In the genomic region with DNA sequence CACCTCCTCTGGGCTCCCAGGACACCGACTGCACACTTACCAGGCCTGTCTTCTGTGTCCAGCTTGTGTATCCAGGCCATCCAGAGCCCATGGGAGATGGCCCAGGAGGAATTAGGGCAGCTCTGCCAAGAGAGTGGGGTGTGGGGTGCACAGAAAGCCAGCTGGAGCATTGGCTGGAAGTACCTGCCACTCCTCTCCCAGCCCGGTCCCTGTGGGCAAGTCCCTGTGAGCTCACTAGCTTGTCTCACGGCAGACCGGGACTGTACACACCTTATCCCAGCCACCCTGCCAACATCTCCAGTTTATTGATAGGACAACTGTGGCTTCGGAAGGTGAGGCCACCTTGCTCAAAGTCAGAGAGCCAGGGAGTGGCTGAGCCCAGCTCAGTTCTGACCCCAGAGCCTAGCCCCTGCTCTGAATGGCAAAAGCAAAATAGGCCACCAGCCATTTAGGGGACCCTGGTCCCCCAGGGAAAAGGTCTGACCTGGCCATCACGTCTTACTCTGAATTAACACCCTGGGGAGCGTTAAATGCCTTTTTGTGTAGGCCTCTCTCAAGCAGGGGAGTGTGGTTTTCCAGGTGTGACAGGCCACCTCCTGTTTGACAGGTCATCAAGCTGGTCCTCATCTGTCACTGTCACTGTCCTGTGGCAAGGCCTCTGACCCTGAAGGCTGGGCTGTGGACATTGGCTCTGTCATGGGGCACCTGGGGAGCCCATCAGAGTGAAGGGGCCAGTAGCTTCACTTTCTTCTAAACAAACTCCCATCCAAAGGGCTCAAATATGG, we compare ENCODE assay signal across 11 cellular contexts. TPM values are rescaled to one million over a fixed set of nuclear protein-coding genes. Genes with fewer than 3 reads are reported as not detected.
DNase-seq lines count a peak whose midpoint lies in the region; ATAC-seq, FAIRE-seq and TF ChIP-seq lines count a peak whose summit lies in the region.
"Had no signal": no experiment of that assay in that cellular context is flagged by ENCODE, and none has a peak within 500 bp of the region (broad histone marks: within the 10 kb centered on the region; RNA-seq: fewer than 3 reads in every experiment).

No MANE protein-coding gene starts in this region.

- ATAC-seq in left cardiac atrium, result peak; percentile 63 to 84
- ATAC-seq in activated CD8-positive, alpha-beta T cell treated with anti-CD3 and anti-CD28 coated beads, Interleukin-2, amount 10 ng/mL, durations not matched to agents 7 days and 5 days, result no peak
- ATAC-seq: naive thymus-derived CD8-positive, alpha-beta T cell had no signal

- FAIRE-seq in HTR-8/SVneo (lab: Jason Lieb, UNC), result no peak

- peak; percentile 66 for DNase-seq in AG08396 (ENCODE audit: low spot score)
- DNase-seq in astrocyte of the hippocampus (ENCODE audit: low read depth, low spot score), result peak; percentile 72
- peak; percentile 50 for DNase-seq in left cardiac atrium
- peak in 7 of 10 donors; percentile 22 to 91 (median 55) for DNase-seq in posterior cingulate gyrus
- no peak for DNase-seq in endothelial cell (ENCODE audit: low spot score)
- DNase-seq in activated CD8-positive, alpha-beta T cell treated with anti-CD3 and anti-CD28 coated beads, Interleukin-2, amount 10 ng/mL, durations not matched to agents 7 days and 5 days, result no peak
- DNase-seq in osteocyte (ENCODE audit: extremely low spot score, unreplicated experiment), result no peak
- no peak for DNase-seq in HTR-8/SVneo (ENCODE audit: insufficient read length, low spot score)
- DNase-seq: effector memory CD4-positive, alpha-beta T cell; naive thymus-derived CD8-positive, alpha-beta T cell had no signal

- intact Hi-C loops in left cardiac atrium (cut with DNase I) (no loop called here), posterior cingulate gyrus (cut with DNase I) (loop anchor here (10.0 kb wide), 1 partner anchor 223 kb away; no protein-coding TSS in a partner anchor)

- peaks cover 4% of the 10 kb centered on the region for H3K36me3 Mint-ChIP-seq in endothelial cell (ENCODE audit: low read depth, unreplicated experiment)
- H3K36me3 Mint-ChIP-seq in activated CD8-positive, alpha-beta T cell treated with anti-CD3 and anti-CD28 coated beads, Interleukin-2, amount 10 ng/mL, durations not matched to agents 7 days and 5 days (ENCODE audit: low read depth), result no peaks in the 10 kb centered on the region
- H3K36me3 Mint-ChIP-seq in osteocyte (ENCODE audit: unreplicated experiment), result peaks cover 4% of the 10 kb centered on the region

- no peaks in the 10 kb centered on the region for H3K27me3 Mint-ChIP-seq in endothelial cell (ENCODE audit: unreplicated experiment)
- H3K27me3 Mint-ChIP-seq in activated CD8-positive, alpha-beta T cell treated with anti-CD3 and anti-CD28 coated beads, Interleukin-2, amount 10 ng/mL, durations not matched to agents 7 days and 5 days (ENCODE audit: low read depth), result no peaks in the 10 kb centered on the region
- no peaks in the 10 kb centered on the region for H3K27me3 Mint-ChIP-seq in osteocyte (ENCODE audit: unreplicated experiment)
- H3K27me3 Mint-ChIP-seq: B cell had no signal

- CTCF ChIA-PET in activated CD8-positive, alpha-beta T cell treated with anti-CD3 and anti-CD28 coated beads, Interleukin-2, amount 10 ng/mL, durations not matched to agents 7 days and 5 days (lab: Charles Lee), result interaction anchor here (1.4 kb wide), 1 partner anchor 153 kb away, joined by 3 read pairs; no protein-coding TSS in a partner anchor

- TF ChIP-seq CTCF in endothelial cell (IDR thresholded peaks at IDR 0.05; ENCODE audit: unreplicated experiment) (no peak), osteocyte (IDR thresholded peaks at IDR 0.05) (no peak)

- POLR2A ChIA-PET in activated CD8-positive, alpha-beta T cell treated with anti-CD3 and anti-CD28 coated beads, Interleukin-2, amount 10 ng/mL, durations not matched to agents 7 days and 5 days (lab: Charles Lee), result interaction anchor here (0.8 to 1.1 kb wide), 2 partner anchors 9 to 16 kb away, joined by 3 to 4 read pairs; a partner anchor contains a TSS

- H3K4me3 Mint-ChIP-seq in endothelial cell (ENCODE audit: unreplicated experiment) (no peak overlapping the region), osteocyte (ENCODE audit: unreplicated experiment) (no peak overlapping the region)
- H3K4me3 Mint-ChIP-seq in activated CD8-positive, alpha-beta T cell treated with anti-CD3 and anti-CD28 coated beads, Interleukin-2, amount 10 ng/mL, durations not matched to agents 7 days and 5 days, result no peak overlapping the region
- H3K4me3 Mint-ChIP-seq: B cell; naive thymus-derived CD8-positive, alpha-beta T cell had no signal

- H3K9me3 Mint-ChIP-seq in endothelial cell (ENCODE audit: unreplicated experiment), result no peaks in the 10 kb centered on the region
- no peaks in the 10 kb centered on the region for H3K9me3 Mint-ChIP-seq in activated CD8-positive, alpha-beta T cell treated with anti-CD3 and anti-CD28 coated beads, Interleukin-2, amount 10 ng/mL, durations not matched to agents 7 days and 5 days (ENCODE audit: insufficient read depth)
- H3K9me3 Mint-ChIP-seq in osteocyte (ENCODE audit: unreplicated experiment), result no peaks in the 10 kb centered on the region
- H3K9me3 Mint-ChIP-seq: naive thymus-derived CD8-positive, alpha-beta T cell had no signal

- H3K27ac Mint-ChIP-seq in endothelial cell (ENCODE audit: unreplicated experiment), result no peak overlapping the region
- no peak overlapping the region for H3K27ac Mint-ChIP-seq in activated CD8-positive, alpha-beta T cell treated with anti-CD3 and anti-CD28 coated beads, Interleukin-2, amount 10 ng/mL, durations not matched to agents 7 days and 5 days
- no peak overlapping the region for H3K27ac Mint-ChIP-seq in osteocyte (ENCODE audit: unreplicated experiment)
- H3K27ac Mint-ChIP-seq: B cell had no signal

- H3K4me1 Mint-ChIP-seq in endothelial cell (ENCODE audit: unreplicated experiment) (peaks cover 17% of the 10 kb centered on the region), osteocyte (ENCODE audit: unreplicated experiment) (peaks cover 28% of the 10 kb centered on the region)
- H3K4me1 Mint-ChIP-seq in activated CD8-positive, alpha-beta T cell treated with anti-CD3 and anti-CD28 coated beads, Interleukin-2, amount 10 ng/mL, durations not matched to agents 7 days and 5 days (ENCODE audit: low read depth), result no peaks in the 10 kb centered on the region

RNA-seq across cellular contexts. Expression of a gene that starts 15.1 kb away (rescaled TPM):
- total RNA-seq in left cardiac atrium (100 to 1,000 TPM; 229 to 266 TPM), endothelial cell (ENCODE audit: unreplicated experiment) (84.6 TPM), osteocyte (66.0 and 77.4 TPM in 2 replicates)
- total RNA-seq in activated CD8-positive, alpha-beta T cell treated with anti-CD3 and anti-CD28 coated beads, Interleukin-2, amount 10 ng/mL, durations not matched to agents 7 days and 5 days, result 100 to 1,000 TPM; 102 to 103 TPM

RNA-seq across cellular contexts. Expression of a gene that starts 15.4 kb away (rescaled TPM):
- total RNA-seq in left cardiac atrium (10 to 100 TPM; 15.2 to 21.1 TPM), endothelial cell (ENCODE audit: unreplicated experiment) (20.2 TPM), osteocyte (22.7 and 25.0 TPM in 2 replicates)
- 10 to 100 TPM; 19.0 to 21.8 TPM for total RNA-seq in activated CD8-positive, alpha-beta T cell treated with anti-CD3 and anti-CD28 coated beads, Interleukin-2, amount 10 ng/mL, durations not matched to agents 7 days and 5 days

RNA-seq across cellular contexts. Expression of a gene that starts 55.8 kb away (rescaled TPM):
- total RNA-seq in left cardiac atrium, result 10 to 100 TPM; 34.6 to 52.6 TPM
- total RNA-seq in endothelial cell (ENCODE audit: unreplicated experiment), result 85.5 TPM
- total RNA-seq in activated CD8-positive, alpha-beta T cell treated with anti-CD3 and anti-CD28 coated beads, Interleukin-2, amount 10 ng/mL, durations not matched to agents 7 days and 5 days, result 10 to 100 TPM; 86.5 to 91.4 TPM
- total RNA-seq in osteocyte, result 47.1 and 49.4 TPM in 2 replicates

Comparison
In these comparisons a context has a peak if more than half of its experiments do, and no peak if none do; other contexts are left out.
1. DNase-seq: peak in AG08396 (single experiment), astrocyte of the hippocampus (single experiment), left cardiac atrium (single experiment) and posterior cingulate gyrus (7 of 10); none in endothelial cell (single experiment), activated CD8-positive, alpha-beta T cell treated with anti-CD3 and anti-CD28 coated beads, Interleukin-2, amount 10 ng/mL, durations not matched to agents 7 days and 5 days (single experiment), osteocyte (single experiment) and HTR-8/SVneo (single experiment).